In the genomic region with DNA sequence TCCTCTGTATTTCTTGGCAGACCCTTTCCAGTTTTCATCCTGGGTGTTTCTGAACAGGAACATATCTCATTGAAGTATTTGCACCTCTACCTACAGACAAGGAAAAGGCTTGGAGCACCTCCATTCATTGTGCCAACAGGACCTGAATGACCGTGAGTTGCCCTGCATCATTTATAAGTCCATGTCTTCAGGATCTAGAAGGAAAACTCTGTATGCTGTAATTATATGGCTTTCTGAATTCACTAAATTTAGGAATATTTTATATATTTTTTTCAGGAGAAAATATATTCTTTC, we compare ENCODE assay signal across 12 cellular contexts.
DNase-seq lines count a peak whose midpoint lies in the region; ATAC-seq and TF ChIP-seq lines count a peak whose summit lies in the region.
"Had no signal": no experiment of that assay in that cellular context is flagged by ENCODE, and none has a peak within 500 bp of the region (broad histone marks: within the 10 kb centered on the region; RNA-seq: fewer than 3 reads in every experiment).

No MANE protein-coding gene starts in this region.

- no peak overlapping the region for H3K4me3 ChIP-seq in DND-41 (ENCODE audit: low read depth in 1 of 2, low read length in 2 of 2)
- no peak overlapping the region for H3K4me3 ChIP-seq in esophagus muscularis mucosa

- no peaks in the 10 kb centered on the region for H3K79me2 ChIP-seq in DND-41 (ENCODE audit: insufficient read depth, low read length)

- ATAC-seq in DND-41 (ENCODE audit: insufficient read depth, low read depth) (peak; percentile 25; the same call in 2 of the 3 replicates), GM19452 (IDR thresholded peaks at IDR 0.05; ENCODE audit: unreplicated experiment) (peak; percentile 23), HG03066 (IDR thresholded peaks at IDR 0.05; ENCODE audit: low read depth, unreplicated experiment) (peak; percentile 17)
- ATAC-seq in activated T-helper 17 cell treated with anti-CD3 and anti-CD28 coated beads, Interleukin-2, amount 50 U/mL, for 72 hours (replicated peaks), result peak; percentile 18
- ATAC-seq in effector memory CD8-positive, alpha-beta T cell (replicated peaks), result no peak

- H3K36me3 Mint-ChIP-seq in activated T-helper 17 cell treated with anti-CD3 and anti-CD28 coated beads, Interleukin-2, amount 50 U/mL, for 72 hours (ENCODE audit: low read depth), result no peaks in the 10 kb centered on the region
- H3K36me3 Mint-ChIP-seq in effector memory CD8-positive, alpha-beta T cell (ENCODE audit: insufficient read depth), result no peaks in the 10 kb centered on the region
- H3K36me3 Mint-ChIP-seq: activated naive CD4-positive, alpha-beta T cell treated with anti-CD3 and anti-CD28 coated beads, Interleukin-2, amount 50 U/mL, for 72 hours; stimulated activated effector memory CD8-positive, alpha-beta T cell treated with anti-CD3 and anti-CD28 coated beads, Interleukin-12 subunit alpha, Interleukin-12 subunit beta, amount 100 ng/mL, for 72 hours had no signal

- intact Hi-C loops in esophagus muscularis mucosa (cut with DNase I), result loop anchor here (5.0 kb wide), 1 partner anchor 536 kb away; no protein-coding TSS in a partner anchor

- no peak overlapping the region for H3K4me2 ChIP-seq in DND-41 (ENCODE audit: insufficient read depth, low read length)

- H3K27ac Mint-ChIP-seq in activated T-helper 17 cell treated with anti-CD3 and anti-CD28 coated beads, Interleukin-2, amount 50 U/mL, for 72 hours, result no peak overlapping the region
- H3K27ac Mint-ChIP-seq in effector memory CD8-positive, alpha-beta T cell, result no peak overlapping the region
- H3K27ac Mint-ChIP-seq: activated naive CD4-positive, alpha-beta T cell treated with anti-CD3 and anti-CD28 coated beads, Interleukin-2, amount 50 U/mL, for 72 hours; stimulated activated effector memory CD8-positive, alpha-beta T cell treated with anti-CD3 and anti-CD28 coated beads, Interleukin-12 subunit alpha, Interleukin-12 subunit beta, amount 100 ng/mL, for 72 hours had no signal

- H3K27me3 ChIP-seq in DND-41 (ENCODE audit: insufficient read depth, low read length, poor library complexity) (no peaks in the 10 kb centered on the region), esophagus muscularis mucosa (no peaks in the 10 kb centered on the region)

- no peak overlapping the region for H3K27ac ChIP-seq in DND-41 (ENCODE audit: low read length)
- H3K27ac ChIP-seq in esophagus muscularis mucosa (replicated peaks in 1 of 4), result no peak overlapping the region
- H3K27ac ChIP-seq: epithelial cell of prostate had no signal

- H3K27me3 Mint-ChIP-seq in activated T-helper 17 cell treated with anti-CD3 and anti-CD28 coated beads, Interleukin-2, amount 50 U/mL, for 72 hours, result peaks cover 26% of the 10 kb centered on the region
- no peaks in the 10 kb centered on the region for H3K27me3 Mint-ChIP-seq in effector memory CD8-positive, alpha-beta T cell

- TF ChIP-seq CTCF in DND-41 (IDR thresholded peaks at IDR 0.05; ENCODE audit: borderline replicate concordance, extremely low read depth, low read length, poor library complexity, severe bottlenecking), result no peak
- TF ChIP-seq CTCF in esophagus muscularis mucosa (IDR thresholded peaks at IDR 0.05), result no peak

- H2AFZ ChIP-seq in DND-41 (ENCODE audit: low read depth, low read length), result no peak overlapping the region

- no peaks in the 10 kb centered on the region for H3K4me1 ChIP-seq in DND-41 (ENCODE audit: insufficient read depth, low read length)
- H3K4me1 ChIP-seq in esophagus muscularis mucosa, result no peaks in the 10 kb centered on the region

- DNase-seq in DND-41 (no peak), activated gamma-delta T cell (lab: John Stamatoyannopoulos, UW) (no peak), SW 1271 (lab: John Stamatoyannopoulos, UW) (no peak), esophagus muscularis mucosa (ENCODE audit: extremely low spot score) (no peak)
- DNase-seq in effector memory CD8-positive, alpha-beta T cell, result no peak
- DNase-seq: DMS79 treated with DMSO at 0.1 percent for 48 hours had no signal

- H3K4me3 Mint-ChIP-seq in activated T-helper 17 cell treated with anti-CD3 and anti-CD28 coated beads, Interleukin-2, amount 50 U/mL, for 72 hours, result no peak overlapping the region
- no peak overlapping the region for H3K4me3 Mint-ChIP-seq in effector memory CD8-positive, alpha-beta T cell
- H3K4me3 Mint-ChIP-seq: stimulated activated effector memory CD8-positive, alpha-beta T cell treated with anti-CD3 and anti-CD28 coated beads, Interleukin-12 subunit alpha, Interleukin-12 subunit beta, amount 100 ng/mL, for 72 hours had no signal

- 100% methylated on average over 1 of the region's 1 CpG for WGBS in esophagus muscularis mucosa

- H4K20me1 ChIP-seq in DND-41 (ENCODE audit: insufficient read depth, low read length), result no peaks in the 10 kb centered on the region

- H3K4me1 Mint-ChIP-seq in activated T-helper 17 cell treated with anti-CD3 and anti-CD28 coated beads, Interleukin-2, amount 50 U/mL, for 72 hours, result no peaks in the 10 kb centered on the region
- peaks cover 0 to 3% of the 10 kb centered on the region in 2 donors for H3K4me1 Mint-ChIP-seq in effector memory CD8-positive, alpha-beta T cell (ENCODE audit: low read depth in 2 of 2)
- H3K4me1 Mint-ChIP-seq: stimulated activated effector memory CD8-positive, alpha-beta T cell treated with anti-CD3 and anti-CD28 coated beads, Interleukin-12 subunit alpha, Interleukin-12 subunit beta, amount 100 ng/mL, for 72 hours had no signal

- H3K36me3 ChIP-seq in DND-41 (ENCODE audit: insufficient read depth, low read length) (no peaks in the 10 kb centered on the region), esophagus muscularis mucosa (no peaks in the 10 kb centered on the region)

- H3K9me3 ChIP-seq in DND-41 (ENCODE audit: insufficient read depth, low read length, severe bottlenecking), result no peaks in the 10 kb centered on the region
- no peaks in the 10 kb centered on the region for H3K9me3 ChIP-seq in esophagus muscularis mucosa

- no peak for TF ChIP-seq POLR2A in esophagus muscularis mucosa (IDR thresholded peaks at IDR 0.05; ENCODE audit: low read depth)

- H3K9ac ChIP-seq in DND-41 (ENCODE audit: low read depth, low read length), result no peak overlapping the region

- H3K9me3 Mint-ChIP-seq in activated T-helper 17 cell treated with anti-CD3 and anti-CD28 coated beads, Interleukin-2, amount 50 U/mL, for 72 hours, result no peaks in the 10 kb centered on the region
- H3K9me3 Mint-ChIP-seq in effector memory CD8-positive, alpha-beta T cell, result no peaks in the 10 kb centered on the region
- H3K9me3 Mint-ChIP-seq: activated naive CD4-positive, alpha-beta T cell treated with anti-CD3 and anti-CD28 coated beads, Interleukin-2, amount 50 U/mL, for 72 hours; stimulated activated effector memory CD8-positive, alpha-beta T cell treated with anti-CD3 and anti-CD28 coated beads, Interleukin-12 subunit alpha, Interleukin-12 subunit beta, amount 100 ng/mL, for 72 hours had no signal

- TF ChIP-seq EP300 in esophagus muscularis mucosa (IDR thresholded peaks at IDR 0.05), result no peak
